In genomic region chr3:99850608-99851007, GRCh38 we compare ENCODE assay signal across 2 cellular contexts.
TF ChIP-seq lines count a peak whose summit lies in the region.

No MANE protein-coding gene starts in this region.

TF ChIP-seq in IMR-90, 13 proteins besides CTCF, POLR2A, EP300 and RAD21:
- TF ChIP-seq USF2 (IDR thresholded peaks at IDR 0.05; ENCODE audit: low read depth, low read length) (no peak), MXI1 (IDR thresholded peaks at IDR 0.05; ENCODE audit: borderline replicate concordance, low read depth, low read length) (no peak), FOS (IDR thresholded peaks at IDR 0.05; ENCODE audit: low read depth, low read length) (no peak), MAZ (IDR thresholded peaks at IDR 0.05; ENCODE audit: borderline replicate concordance, low read depth, low read length) (no peak), ELK1 (IDR thresholded peaks at IDR 0.05; ENCODE audit: borderline replicate concordance, low read depth, low read length) (no peak), CHD1 (IDR thresholded peaks at IDR 0.05; ENCODE audit: low read depth, low read length) (no peak), SMC3 (IDR thresholded peaks at IDR 0.05; ENCODE audit: low read depth, low read length) (no peak), RCOR1 (IDR thresholded peaks at IDR 0.05; ENCODE audit: insufficient replicate concordance, low read length) (no peak), NFE2L2 (IDR thresholded peaks at IDR 0.05; ENCODE audit: low read depth, low read length) (no peak), RFX5 (IDR thresholded peaks at IDR 0.05; ENCODE audit: low read depth, low read length) (no peak), MAFK (IDR thresholded peaks at IDR 0.05; ENCODE audit: low read depth, low read length) (no peak), BHLHE40 (IDR thresholded peaks at IDR 0.05; ENCODE audit: low read depth, low read length) (no peak), CEBPB (IDR thresholded peaks at IDR 0.05; ENCODE audit: low read depth, low read length) (no peak)

TF ChIP-seq in SK-N-SH, 30 proteins besides CTCF, POLR2A, EP300 and RAD21:
- no peak for TF ChIP-seq MAX (IDR thresholded peaks at IDR 0.05; ENCODE audit: low read depth)
- TF ChIP-seq ELF1 (IDR thresholded peaks at IDR 0.05), result no peak
- TF ChIP-seq GATA2 (CRISPR knock-in tag; IDR thresholded peaks at IDR 0.05), result no peak
- TF ChIP-seq SMC3 (IDR thresholded peaks at IDR 0.05; ENCODE audit: low read depth, low read length), result no peak
- no peak for TF ChIP-seq FOXJ3 (CRISPR knock-in tag; IDR thresholded peaks at IDR 0.05)
- TF ChIP-seq FOXM1 (IDR thresholded peaks at IDR 0.05; ENCODE audit: low read depth), result no peak
- TF ChIP-seq TEAD4 (IDR thresholded peaks at IDR 0.05; ENCODE audit: borderline replicate concordance, insufficient read depth), result no peak
